8 cellular contexts compared by ENCODE assay signal in the genomic region with DNA sequence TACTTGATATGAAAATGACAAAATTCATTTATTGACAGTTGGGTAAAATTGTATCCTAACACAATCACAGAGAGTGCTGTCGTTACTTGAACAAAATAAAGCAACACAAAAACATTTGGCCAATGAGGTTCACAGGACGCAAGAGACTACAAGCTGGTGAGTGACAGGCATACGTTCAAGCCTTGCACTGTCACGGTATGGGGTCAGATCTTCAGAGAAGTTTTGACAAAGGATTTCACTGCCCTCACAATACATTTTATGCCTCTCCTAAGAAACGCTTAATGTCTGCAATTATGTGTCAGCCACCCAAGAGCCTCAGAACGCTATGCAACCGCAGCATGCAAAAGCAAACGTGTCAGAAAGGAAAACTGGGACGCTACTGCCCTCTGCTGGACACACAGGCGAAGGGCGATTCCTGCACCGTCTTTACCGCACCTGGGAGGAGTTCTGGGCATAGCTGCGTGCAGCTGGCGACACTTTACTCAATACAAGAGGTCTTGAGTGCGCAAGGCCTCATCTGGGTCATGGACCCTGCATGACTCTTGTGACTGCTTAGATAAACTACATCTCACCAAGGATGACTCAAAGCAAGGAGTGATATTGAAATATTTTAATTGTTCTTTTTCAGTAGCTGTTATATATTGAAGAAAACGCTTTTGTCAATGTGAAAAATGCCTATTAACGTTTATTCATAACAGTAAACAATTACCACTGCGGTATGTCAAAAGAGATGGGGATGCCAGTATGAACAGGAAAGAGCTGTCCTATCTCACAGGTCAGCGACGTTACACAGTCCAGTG.
DNase-seq lines count a peak whose midpoint lies in the region; ATAC-seq and TF ChIP-seq lines count a peak whose summit lies in the region.

No MANE protein-coding gene starts in this region.

- TF ChIP-seq EP300 in upper lobe of left lung (IDR thresholded peaks at IDR 0.05) = no peak

- H3K36me3 ChIP-seq in upper lobe of left lung = no peaks in the 10 kb centered on the region

- no peak for TF ChIP-seq POLR2A in upper lobe of left lung (IDR thresholded peaks at IDR 0.05)

- H3K27ac Mint-ChIP-seq in activated T-cell treated with anti-CD3 and anti-CD28 coated beads, Interleukin-2, amount 50 U/mL, for 72 hours = no peak overlapping the region

- no peak overlapping the region for H3K4me3 Mint-ChIP-seq in activated T-cell treated with anti-CD3 and anti-CD28 coated beads, Interleukin-2, amount 50 U/mL, for 72 hours

- H3K9me3 ChIP-seq in upper lobe of left lung = no peaks in the 10 kb centered on the region

- TF ChIP-seq CTCF in omental fat pad (IDR thresholded peaks at IDR 0.05) (no peak), upper lobe of left lung (IDR thresholded peaks at IDR 0.05) (peak; percentile 78 to 86 (median 80))

- no peak overlapping the region for H3K27ac ChIP-seq in upper lobe of left lung

- peaks cover 0 to 7% (median 7%) of the 10 kb centered on the region in 4 donors for H3K4me1 ChIP-seq in upper lobe of left lung

- 23 to 25% methylated on average over 21 of the region's 21 CpGs for WGBS in upper lobe of left lung, 2 donors

- H3K4me3 ChIP-seq in upper lobe of left lung = peak overlapping the region in 1 of 4 donors; percentile 2

- no peaks in the 10 kb centered on the region for H3K27me3 ChIP-seq in upper lobe of left lung

- ATAC-seq in GM21515 (IDR thresholded peaks at IDR 0.05; ENCODE audit: unreplicated experiment) (peak; percentile 95), omental fat pad (ENCODE audit: low FRiP score) (peak; percentile 74), upper lobe of left lung (ENCODE audit: low FRiP score in 2 of 2) (peak; percentile 84 to 91)
- ATAC-seq in activated T-cell treated with anti-CD3 and anti-CD28 coated beads, Interleukin-2, amount 50 U/mL, for 72 hours (replicated peaks in 1 of 2) = peak; percentile 68 to 89

- DNase-seq in EL = peak; percentile 50
- DNase-seq in HT1080 (ENCODE audit: low read depth) = peak; percentile 68
- DNase-seq in OCI-M1 (lab: John Stamatoyannopoulos, UW) = peak; percentile 92
- DNase-seq in activated T-cell treated with anti-CD3 and anti-CD28 coated beads, Interleukin-2, amount 50 U/mL, for 72 hours = peak; percentile 55 to 74
- DNase-seq in fibroblast of the conjunctiva (ENCODE audit: low read depth) = peak; percentile 24
- DNase-seq in omental fat pad (ENCODE audit: low spot score) = no peak
- peak in 1 of 2 donors; percentile 62 for DNase-seq in upper lobe of left lung

- no peaks in the 10 kb centered on the region for H3K36me3 Mint-ChIP-seq in activated T-cell treated with anti-CD3 and anti-CD28 coated beads, Interleukin-2, amount 50 U/mL, for 72 hours (ENCODE audit: insufficient read depth in 2 of 2)

- H3K27me3 Mint-ChIP-seq in activated T-cell treated with anti-CD3 and anti-CD28 coated beads, Interleukin-2, amount 50 U/mL, for 72 hours (ENCODE audit: low read depth) = peaks cover 6% of the 10 kb centered on the region

- no peaks in the 10 kb centered on the region for H3K9me3 Mint-ChIP-seq in activated T-cell treated with anti-CD3 and anti-CD28 coated beads, Interleukin-2, amount 50 U/mL, for 72 hours

- peaks cover 4% of the 10 kb centered on the region for H3K4me1 Mint-ChIP-seq in activated T-cell treated with anti-CD3 and anti-CD28 coated beads, Interleukin-2, amount 50 U/mL, for 72 hours (ENCODE audit: low read depth)

Comparison
In these comparisons a context has a peak if more than half of its experiments do, and no peak if none do; other contexts are left out.
1. CTCF ChIP-seq: peak in upper lobe of left lung (6 of 6); none in omental fat pad (0 of 3).
2. Peak in every context shown above with its lines, with median percentiles within 50 percentile points of each other: ATAC-seq.